In the genomic region with DNA sequence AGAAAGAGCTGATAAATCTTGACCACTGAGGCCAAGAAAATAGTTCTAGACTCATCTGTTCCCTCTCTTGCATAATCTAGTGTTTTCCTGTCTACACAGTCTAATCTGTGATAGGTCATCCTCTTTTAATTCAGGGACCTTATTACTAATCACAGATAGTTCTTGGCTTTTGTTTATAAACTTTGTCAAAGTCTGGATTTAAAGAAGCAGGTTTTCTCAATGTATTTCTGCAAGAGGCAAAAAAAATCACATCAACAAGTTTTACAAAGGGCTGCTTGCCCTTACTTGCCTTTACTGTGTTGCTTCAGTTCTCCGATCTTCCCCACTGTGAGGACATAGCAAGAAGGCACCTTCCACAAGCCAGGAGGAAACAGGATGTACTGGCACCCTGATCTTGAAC, we compare ENCODE assay signal across 22 cellular contexts.
"Had no signal": no experiment of that assay in that cellular context is flagged by ENCODE, and none has a peak within 500 bp of the region (broad histone marks: within the 10 kb centered on the region; RNA-seq: fewer than 3 reads in every experiment).

No MANE protein-coding gene starts in this region.

- DNase-seq: activated CD4-positive, alpha-beta memory T cell treated with anti-CD3 and anti-CD28 coated beads for 36 hours; activated CD4-positive, alpha-beta T cell treated with anti-CD3 and anti-CD28 coated beads, Interleukin-2, amount 10 ng/mL, durations not matched to agents 7 days and 5 days; activated CD4-positive, CD25-positive, alpha-beta regulatory T cell; activated CD8-positive, alpha-beta memory T cell treated with anti-CD3 and anti-CD28 coated beads for 24 hours; activated effector memory CD4-positive, alpha-beta T cell treated with anti-CD3 and anti-CD28 coated beads, Interleukin-2, amount 50 U/mL, for 16 hours; activated naive CD4-positive, alpha-beta T cell treated with Interleukin-2 at 50 U/mL for 16 hours; activated naive CD8-positive, alpha-beta T cell treated with anti-CD3 and anti-CD28 coated beads, Interleukin-2, amount 50 U/mL, for 24 hours; activated T-cell treated with anti-CD3 and anti-CD28 coated beads, Interleukin-2, amount 50 U/mL, for 4 hours; amygdala; KG1; NCI-H1092; NCI-H1417; NCI-H1694 treated with DMSO at 0.1 percent for 48 hours; NCI-H2029 treated with DMSO at 0.1 percent for 48 hours; NCI-H510A treated with DMSO at 0.1 percent for 48 hours; NCI-H69; Peyer's patch; SIG-M5; T-helper 17 cell; T-helper 9 cell had no signal

- H3K9me3 ChIP-seq: Peyer's patch had no signal

- H3K4me1 ChIP-seq: Peyer's patch had no signal

- ATAC-seq: activated naive CD4-positive, alpha-beta T cell treated with anti-CD3 and anti-CD28 coated beads, Interleukin-2, amount 50 U/mL, for 72 hours; activated naive CD8-positive, alpha-beta T cell treated with anti-CD3 and anti-CD28 coated beads, Interleukin-2, amount 50 U/mL, for 24 hours; activated T-cell treated with anti-CD3 and anti-CD28 coated beads, Interleukin-2, amount 50 U/mL, for 4 hours; T-helper 17 cell had no signal

- H3K27me3 ChIP-seq: Peyer's patch had no signal

- H3K27ac ChIP-seq: cardiac muscle cell, Peyer's patch had no signal

- H3K36me3 ChIP-seq: cardiac muscle cell, Peyer's patch had no signal

- H3K4me3 ChIP-seq: cardiac muscle cell, Peyer's patch had no signal
